15 cellular contexts compared by ENCODE assay signal in genomic region chrX:153728095-153728494, GRCh38. TPM values are rescaled to one million over a fixed set of nuclear protein-coding genes. Genes with fewer than 3 reads are reported as not detected.
DNase-seq lines count a peak whose midpoint lies in the region; ATAC-seq and TF ChIP-seq lines count a peak whose summit lies in the region.
"Had no signal": no experiment of that assay in that cellular context is flagged by ENCODE, and none has a peak within 500 bp of the region (broad histone marks: within the 10 kb centered on the region; RNA-seq: fewer than 3 reads in every experiment).

No MANE protein-coding gene starts in this region.

- H3K9me3 ChIP-seq in right cardiac atrium (ENCODE audit: control insufficient read depth, low read length) (no peaks in the 10 kb centered on the region), adipocyte (ENCODE audit: control insufficient read depth, low read length) (peaks cover 12% of the 10 kb centered on the region)
- H3K9me3 ChIP-seq: vagina had no signal

- peaks cover 8% of the 10 kb centered on the region for H3K36me3 ChIP-seq in adipocyte (ENCODE audit: control insufficient read depth, insufficient read depth, low read length, severe bottlenecking)
- H3K36me3 ChIP-seq: vagina had no signal

- H3K9me3 Mint-ChIP-seq in nephron, result peaks cover 23% of the 10 kb centered on the region

- H3K27ac ChIP-seq in right cardiac atrium (ENCODE audit: low read length), result peak overlapping the region; percentile 92

- H3K4me1 Mint-ChIP-seq in nephron, result peaks cover 12% of the 10 kb centered on the region

- H3K27ac Mint-ChIP-seq in nephron, result peak overlapping the region in 2 of 3 experiments; percentile 57 to 80
- H3K27ac Mint-ChIP-seq: T-helper 1 cell treated with Interleukin-12 subunit alpha and Interleukin-12 subunit beta and Interleukin-4 antibody, amounts not matched to agents 30 μg/mL and 1 μg/mL, for 36 hours had no signal

- intact Hi-C loops in right cardiac atrium (cut with DNase I) (no loop called here), left cardiac atrium (cut with DNase I) (no loop called here)

- 72% methylated on average over 6 of the region's 6 CpGs for WGBS in right cardiac atrium

- H3K27me3 Mint-ChIP-seq in nephron (ENCODE audit: low read depth), result peaks cover 6% of the 10 kb centered on the region

- ATAC-seq in right cardiac atrium (no peak), left cardiac atrium (no peak), GM18520 (IDR thresholded peaks at IDR 0.05; ENCODE audit: unreplicated experiment) (no peak), GM18498 (IDR thresholded peaks at IDR 0.05; ENCODE audit: unreplicated experiment) (no peak)
- ATAC-seq: GM12878 had no signal

- H3K9ac ChIP-seq in adipocyte (ENCODE audit: low read length), result peak overlapping the region; percentile 80

- H3K4me3 ChIP-seq in right cardiac atrium (ENCODE audit: low read length) (no peak overlapping the region), adipocyte (ENCODE audit: low read length) (no peak overlapping the region)
- H3K4me3 ChIP-seq: GM12878, vagina had no signal

- peak overlapping the region in 2 of 3 experiments; percentile 15 to 72 for H3K4me3 Mint-ChIP-seq in nephron

- H3K27me3 ChIP-seq in right cardiac atrium (ENCODE audit: control insufficient read depth, insufficient read depth), result no peaks in the 10 kb centered on the region
- H3K27me3 ChIP-seq in adipocyte (replicated peaks; ENCODE audit: control insufficient read depth, insufficient read depth, low read length), result no peaks in the 10 kb centered on the region
- H3K27me3 ChIP-seq: vagina had no signal

- no peak for TF ChIP-seq CTCF in nephron (IDR thresholded peaks at IDR 0.05; ENCODE audit: unreplicated experiment in 3 of 3)

- DNase-seq in right cardiac atrium, result peak in 1 of 3 donors; percentile 36
- no peak for DNase-seq in left cardiac atrium
- DNase-seq in adipocyte (ENCODE audit: low read depth), result no peak
- no peak for DNase-seq in AG20443 (ENCODE audit: low spot score)
- no peak for DNase-seq in stimulated activated CD4-positive, alpha-beta T cell treated with anti-CD3 and anti-CD28 coated beads, Interleukin-1b, Interleukin-23, amount 100 ng/mL, for 48 hours
- DNase-seq: activated CD4-positive, alpha-beta T cell treated with anti-CD3 and anti-CD28 coated beads, Interleukin-2, amount 50 U/mL, for 48 hours; activated effector memory CD4-positive, alpha-beta T cell treated with anti-CD3 and anti-CD28 coated beads, Interleukin-2, amount 50 U/mL, for 16 hours; DMS79 treated with DMSO at 0.1 percent for 48 hours; hippocampal formation had no signal

- peaks cover 26% of the 10 kb centered on the region for H3K36me3 Mint-ChIP-seq in nephron (ENCODE audit: low read depth)

- H3K4me1 ChIP-seq in right cardiac atrium (ENCODE audit: control insufficient read depth, insufficient read depth, low read length) (peaks cover 11% of the 10 kb centered on the region), adipocyte (ENCODE audit: control insufficient read depth, insufficient read depth, low read length) (peaks cover 38% of the 10 kb centered on the region)

RNA-seq across cellular contexts. Expression of gene ABCD1, which starts 3.4 kb away (rescaled TPM):
- 10 to 100 TPM; 14.1 to 15.9 (median 15.5) TPM for total RNA-seq in right cardiac atrium
- 11.0 TPM for polyA plus RNA-seq in right cardiac atrium
- total RNA-seq in left cardiac atrium, result 10 to 100 TPM; 11.5 to 15.0 TPM

RNA-seq across cellular contexts. Expression of gene BCAP31, which starts 3.9 kb away (rescaled TPM):
- total RNA-seq in right cardiac atrium, result 100 to 1,000 TPM; 111 to 143 (median 123) TPM
- 149 TPM for polyA plus RNA-seq in right cardiac atrium
- total RNA-seq in left cardiac atrium, result 100 to 1,000 TPM; 123 to 159 TPM

RNA-seq across cellular contexts. Expression of gene PLXNB3, which starts 36.0 kb away (rescaled TPM):
- total RNA-seq in right cardiac atrium, result 10 to 100 TPM in 1 of 4 donors, 1 to 10 TPM in 3; 7.0 to 10.9 (median 9.5) TPM
- polyA plus RNA-seq in right cardiac atrium, result 6.8 TPM
- total RNA-seq in left cardiac atrium, result 1 to 10 TPM; 5.9 to 7.1 TPM

RNA-seq across cellular contexts. Expression of gene SLC6A8, which starts 40.4 kb away (rescaled TPM):
- total RNA-seq in right cardiac atrium (100 to 1,000 TPM; 107 to 191 (median 151) TPM), left cardiac atrium (100 to 1,000 TPM; 107 to 134 TPM)
- 131 TPM for polyA plus RNA-seq in right cardiac atrium

RNA-seq across cellular contexts. Expression of gene SRPK3, which starts 52.7 kb away (rescaled TPM):
- total RNA-seq in right cardiac atrium (10 to 100 TPM; 27.0 to 53.1 (median 39.3) TPM), left cardiac atrium (10 to 100 TPM; 24.1 to 25.8 TPM)
- polyA plus RNA-seq in right cardiac atrium, result 36.5 TPM
- total RNA-seq: GM12878 had no signal
